ENCODE assay signal across 8 cellular contexts in the genomic region with DNA sequence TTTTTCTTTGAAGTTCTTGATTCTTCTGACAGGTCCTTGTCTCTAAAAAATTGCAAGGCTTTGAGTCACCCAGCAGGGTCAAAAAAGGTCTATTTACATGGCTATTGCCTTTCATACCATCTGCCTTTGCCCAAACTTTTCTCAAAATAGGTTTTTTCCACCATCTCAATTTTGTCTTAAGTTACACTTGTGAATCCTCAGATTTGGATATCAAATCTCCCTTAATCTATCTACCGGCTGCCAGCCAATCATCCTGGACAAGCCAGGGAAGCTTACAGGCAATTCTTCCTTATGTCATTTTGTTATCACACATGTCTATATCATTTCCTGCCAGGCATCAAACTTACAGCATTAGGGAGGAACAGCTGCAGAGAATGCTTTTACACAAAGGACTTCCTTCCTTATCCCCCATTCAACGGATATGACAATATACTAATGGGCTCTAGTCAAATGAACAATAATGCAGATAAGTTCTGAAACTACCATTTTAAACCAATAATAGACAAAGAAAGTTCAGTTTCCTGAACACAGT.
DNase-seq lines count a peak whose midpoint lies in the region; ATAC-seq and TF ChIP-seq lines count a peak whose summit lies in the region.

No MANE protein-coding gene starts in this region.

- H3K4me1 Mint-ChIP-seq in endothelial cell (ENCODE audit: unreplicated experiment), result peaks cover 62% of the 10 kb centered on the region

- peak overlapping the region; percentile 63 for H3K4me3 Mint-ChIP-seq in endothelial cell (ENCODE audit: unreplicated experiment)

- peaks cover 8% of the 10 kb centered on the region for H3K27me3 Mint-ChIP-seq in endothelial cell (ENCODE audit: unreplicated experiment)

- H3K27ac Mint-ChIP-seq in endothelial cell (ENCODE audit: unreplicated experiment), result peak overlapping the region; percentile 100

- H3K4me3 ChIP-seq in skin epidermis, result no peak overlapping the region

- ATAC-seq in GM21825 (IDR thresholded peaks at IDR 0.05; ENCODE audit: unreplicated experiment), result no peak

- H3K9me3 Mint-ChIP-seq in endothelial cell (ENCODE audit: unreplicated experiment), result no peaks in the 10 kb centered on the region

- no peak for TF ChIP-seq CTCF in endothelial cell (IDR thresholded peaks at IDR 0.05; ENCODE audit: unreplicated experiment)

- DNase-seq in NCI-H748 (lab: John Stamatoyannopoulos, UW; ENCODE audit: unreplicated experiment), result peak; percentile 15
- DNase-seq in NCI-H748 treated with DMSO at 0.1 percent for 48 hours (lab: John Stamatoyannopoulos, UW), result no peak
- DNase-seq in OCI-M1 (lab: John Stamatoyannopoulos, UW), result peak; percentile 96
- peak; percentile 14 for DNase-seq in endothelial cell (ENCODE audit: low spot score)
- DNase-seq in hypothalamus (lab: John Stamatoyannopoulos, UW), result no peak
- no peak for DNase-seq in activated CD4-positive, alpha-beta T cell treated with anti-CD3 and anti-CD28 coated beads for 1 hour

- H3K27ac ChIP-seq in skin epidermis, result peak overlapping the region in 11 of 21 experiments; percentile 0 to 57 (median 42)

- peaks cover 29% of the 10 kb centered on the region for H3K36me3 Mint-ChIP-seq in endothelial cell (ENCODE audit: low read depth, unreplicated experiment)

Comparison
In these comparisons a context has a peak if more than half of its experiments do, and no peak if none do; other contexts are left out.
1. DNase-seq: peak in NCI-H748 (single experiment), OCI-M1 (single experiment) and endothelial cell (single experiment); none in NCI-H748 treated with DMSO at 0.1 percent for 48 hours (single experiment), hypothalamus (0 of 51) and activated CD4-positive, alpha-beta T cell treated with anti-CD3 and anti-CD28 coated beads for 1 hour (single experiment).